1 cellular context compared by ENCODE assay signal in genomic region chr1:204070895-204071294, GRCh38.
TF ChIP-seq lines count a peak whose summit lies in the region.

No MANE protein-coding gene starts in this region.

TF ChIP-seq in H1, 55 proteins besides CTCF, POLR2A, EP300 and RAD21:
- TF ChIP-seq HDAC6 (IDR thresholded peaks at IDR 0.05; ENCODE audit: low read depth, low read length): no peak
- no peak for TF ChIP-seq CBX8 (IDR thresholded peaks at IDR 0.05; ENCODE audit: borderline replicate concordance, low read depth, low read length)
- TF ChIP-seq CBX5 (IDR thresholded peaks at IDR 0.05; ENCODE audit: low read depth, low read length): no peak
- TF ChIP-seq BCL11A (IDR thresholded peaks at IDR 0.05; ENCODE audit: low read depth in 2 of 2, low read length in 2 of 2): no peak
- no peak for TF ChIP-seq FOSL1 (IDR thresholded peaks at IDR 0.05; ENCODE audit: insufficient read depth, low read depth, low read length)
- TF ChIP-seq, protein P1, sequence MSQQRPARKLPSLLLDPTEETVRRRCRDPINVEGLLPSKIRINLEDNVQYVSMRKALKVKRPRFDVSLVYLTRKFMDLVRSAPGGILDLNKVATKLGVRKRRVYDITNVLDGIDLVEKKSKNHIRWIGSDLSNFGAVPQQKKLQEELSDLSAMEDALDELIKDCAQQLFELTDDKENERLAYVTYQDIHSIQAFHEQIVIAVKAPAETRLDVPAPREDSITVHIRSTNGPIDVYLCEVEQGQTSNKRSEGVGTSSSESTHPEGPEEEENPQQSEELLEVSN (IDR thresholded peaks at IDR 0.05): no peak
- no peak for TF ChIP-seq SP1 (IDR thresholded peaks at IDR 0.05; ENCODE audit: low read depth, low read length)
- TF ChIP-seq, protein P2, sequence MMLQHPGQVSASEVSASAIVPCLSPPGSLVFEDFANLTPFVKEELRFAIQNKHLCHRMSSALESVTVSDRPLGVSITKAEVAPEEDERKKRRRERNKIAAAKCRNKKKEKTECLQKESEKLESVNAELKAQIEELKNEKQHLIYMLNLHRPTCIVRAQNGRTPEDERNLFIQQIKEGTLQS (IDR thresholded peaks at IDR 0.05; ENCODE audit: insufficient read depth, low read depth, low read length): no peak
- TF ChIP-seq ATF2 (IDR thresholded peaks at IDR 0.05; ENCODE audit: low read length): no peak
- TF ChIP-seq, protein P3, sequence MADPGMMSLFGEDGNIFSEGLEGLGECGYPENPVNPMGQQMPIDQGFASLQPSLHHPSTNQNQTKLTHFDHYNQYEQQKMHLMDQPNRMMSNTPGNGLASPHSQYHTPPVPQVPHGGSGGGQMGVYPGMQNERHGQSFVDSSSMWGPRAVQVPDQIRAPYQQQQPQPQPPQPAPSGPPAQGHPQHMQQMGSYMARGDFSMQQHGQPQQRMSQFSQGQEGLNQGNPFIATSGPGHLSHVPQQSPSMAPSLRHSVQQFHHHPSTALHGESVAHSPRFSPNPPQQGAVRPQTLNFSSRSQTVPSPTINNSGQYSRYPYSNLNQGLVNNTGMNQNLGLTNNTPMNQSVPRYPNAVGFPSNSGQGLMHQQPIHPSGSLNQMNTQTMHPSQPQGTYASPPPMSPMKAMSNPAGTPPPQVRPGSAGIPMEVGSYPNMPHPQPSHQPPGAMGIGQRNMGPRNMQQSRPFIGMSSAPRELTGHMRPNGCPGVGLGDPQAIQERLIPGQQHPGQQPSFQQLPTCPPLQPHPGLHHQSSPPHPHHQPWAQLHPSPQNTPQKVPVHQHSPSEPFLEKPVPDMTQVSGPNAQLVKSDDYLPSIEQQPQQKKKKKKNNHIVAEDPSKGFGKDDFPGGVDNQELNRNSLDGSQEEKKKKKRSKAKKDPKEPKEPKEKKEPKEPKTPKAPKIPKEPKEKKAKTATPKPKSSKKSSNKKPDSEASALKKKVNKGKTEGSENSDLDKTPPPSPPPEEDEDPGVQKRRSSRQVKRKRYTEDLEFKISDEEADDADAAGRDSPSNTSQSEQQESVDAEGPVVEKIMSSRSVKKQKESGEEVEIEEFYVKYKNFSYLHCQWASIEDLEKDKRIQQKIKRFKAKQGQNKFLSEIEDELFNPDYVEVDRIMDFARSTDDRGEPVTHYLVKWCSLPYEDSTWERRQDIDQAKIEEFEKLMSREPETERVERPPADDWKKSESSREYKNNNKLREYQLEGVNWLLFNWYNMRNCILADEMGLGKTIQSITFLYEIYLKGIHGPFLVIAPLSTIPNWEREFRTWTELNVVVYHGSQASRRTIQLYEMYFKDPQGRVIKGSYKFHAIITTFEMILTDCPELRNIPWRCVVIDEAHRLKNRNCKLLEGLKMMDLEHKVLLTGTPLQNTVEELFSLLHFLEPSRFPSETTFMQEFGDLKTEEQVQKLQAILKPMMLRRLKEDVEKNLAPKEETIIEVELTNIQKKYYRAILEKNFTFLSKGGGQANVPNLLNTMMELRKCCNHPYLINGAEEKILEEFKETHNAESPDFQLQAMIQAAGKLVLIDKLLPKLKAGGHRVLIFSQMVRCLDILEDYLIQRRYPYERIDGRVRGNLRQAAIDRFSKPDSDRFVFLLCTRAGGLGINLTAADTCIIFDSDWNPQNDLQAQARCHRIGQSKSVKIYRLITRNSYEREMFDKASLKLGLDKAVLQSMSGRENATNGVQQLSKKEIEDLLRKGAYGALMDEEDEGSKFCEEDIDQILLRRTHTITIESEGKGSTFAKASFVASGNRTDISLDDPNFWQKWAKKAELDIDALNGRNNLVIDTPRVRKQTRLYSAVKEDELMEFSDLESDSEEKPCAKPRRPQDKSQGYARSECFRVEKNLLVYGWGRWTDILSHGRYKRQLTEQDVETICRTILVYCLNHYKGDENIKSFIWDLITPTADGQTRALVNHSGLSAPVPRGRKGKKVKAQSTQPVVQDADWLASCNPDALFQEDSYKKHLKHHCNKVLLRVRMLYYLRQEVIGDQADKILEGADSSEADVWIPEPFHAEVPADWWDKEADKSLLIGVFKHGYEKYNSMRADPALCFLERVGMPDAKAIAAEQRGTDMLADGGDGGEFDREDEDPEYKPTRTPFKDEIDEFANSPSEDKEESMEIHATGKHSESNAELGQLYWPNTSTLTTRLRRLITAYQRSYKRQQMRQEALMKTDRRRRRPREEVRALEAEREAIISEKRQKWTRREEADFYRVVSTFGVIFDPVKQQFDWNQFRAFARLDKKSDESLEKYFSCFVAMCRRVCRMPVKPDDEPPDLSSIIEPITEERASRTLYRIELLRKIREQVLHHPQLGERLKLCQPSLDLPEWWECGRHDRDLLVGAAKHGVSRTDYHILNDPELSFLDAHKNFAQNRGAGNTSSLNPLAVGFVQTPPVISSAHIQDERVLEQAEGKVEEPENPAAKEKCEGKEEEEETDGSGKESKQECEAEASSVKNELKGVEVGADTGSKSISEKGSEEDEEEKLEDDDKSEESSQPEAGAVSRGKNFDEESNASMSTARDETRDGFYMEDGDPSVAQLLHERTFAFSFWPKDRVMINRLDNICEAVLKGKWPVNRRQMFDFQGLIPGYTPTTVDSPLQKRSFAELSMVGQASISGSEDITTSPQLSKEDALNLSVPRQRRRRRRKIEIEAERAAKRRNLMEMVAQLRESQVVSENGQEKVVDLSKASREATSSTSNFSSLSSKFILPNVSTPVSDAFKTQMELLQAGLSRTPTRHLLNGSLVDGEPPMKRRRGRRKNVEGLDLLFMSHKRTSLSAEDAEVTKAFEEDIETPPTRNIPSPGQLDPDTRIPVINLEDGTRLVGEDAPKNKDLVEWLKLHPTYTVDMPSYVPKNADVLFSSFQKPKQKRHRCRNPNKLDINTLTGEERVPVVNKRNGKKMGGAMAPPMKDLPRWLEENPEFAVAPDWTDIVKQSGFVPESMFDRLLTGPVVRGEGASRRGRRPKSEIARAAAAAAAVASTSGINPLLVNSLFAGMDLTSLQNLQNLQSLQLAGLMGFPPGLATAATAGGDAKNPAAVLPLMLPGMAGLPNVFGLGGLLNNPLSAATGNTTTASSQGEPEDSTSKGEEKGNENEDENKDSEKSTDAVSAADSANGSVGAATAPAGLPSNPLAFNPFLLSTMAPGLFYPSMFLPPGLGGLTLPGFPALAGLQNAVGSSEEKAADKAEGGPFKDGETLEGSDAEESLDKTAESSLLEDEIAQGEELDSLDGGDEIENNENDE (IDR thresholded peaks at IDR 0.05; ENCODE audit: insufficient replicate concordance, low read length): no peak
- TF ChIP-seq RXRA (IDR thresholded peaks at IDR 0.05; ENCODE audit: insufficient read depth, low read depth, low read length): no peak
- TF ChIP-seq ASH2L (IDR thresholded peaks at IDR 0.05; ENCODE audit: low read length): no peak
- TF ChIP-seq TCF12 (IDR thresholded peaks at IDR 0.05; ENCODE audit: low read depth, low read length): no peak
- no peak for TF ChIP-seq NANOG (IDR thresholded peaks at IDR 0.05; ENCODE audit: insufficient read depth, low read depth, low read length, poor library complexity, severe bottlenecking)
TF ChIP-seq in H1: peak in this region for 0.
